17 cellular contexts compared by ENCODE assay signal in the genomic region with DNA sequence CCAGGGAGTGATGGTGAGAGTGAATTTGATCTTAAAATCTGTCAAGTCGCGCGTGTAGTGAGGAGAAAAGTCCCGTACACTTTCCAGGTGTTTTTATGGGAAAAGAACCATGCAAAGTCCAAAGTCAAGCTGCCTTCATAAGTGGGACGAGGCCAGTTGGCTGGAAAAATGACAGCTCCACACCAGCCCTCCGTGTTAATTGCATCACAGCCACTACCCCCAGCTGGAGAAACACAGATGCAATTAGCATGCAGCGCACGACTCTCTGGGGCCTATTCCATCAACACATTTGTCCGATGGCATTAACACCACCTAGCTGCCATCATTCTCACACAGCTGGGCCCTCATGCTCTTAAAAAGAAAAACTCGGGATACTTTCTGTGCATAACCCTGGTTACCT.
DNase-seq lines count a peak whose midpoint lies in the region; TF ChIP-seq lines count a peak whose summit lies in the region.
"Had no signal": no experiment of that assay in that cellular context is flagged by ENCODE, and none has a peak within 500 bp of the region (broad histone marks: within the 10 kb centered on the region; RNA-seq: fewer than 3 reads in every experiment).

No MANE protein-coding gene starts in this region.

- H3K4me1 Mint-ChIP-seq in glutamatergic neuron (ENCODE audit: low read depth, unreplicated experiment): peaks cover 47% of the 10 kb centered on the region
- H3K4me1 Mint-ChIP-seq: B cell; CD4-positive, CD25-positive, alpha-beta regulatory T cell; CD8-positive, alpha-beta memory T cell had no signal

- H3K27me3 Mint-ChIP-seq in glutamatergic neuron (ENCODE audit: unreplicated experiment): peaks cover 24% of the 10 kb centered on the region

- CTCF ChIA-PET in GM10248 (lab: Yijun Ruan, JAX) (interaction anchor here (1.1 to 1.8 kb wide), 2 partner anchors 14 to 27 kb away, joined by 5 read pairs; no protein-coding TSS in a partner anchor), RWPE1 (lab: Yijun Ruan, JAX) (no interaction called here)

- peaks cover 22% of the 10 kb centered on the region for H3K9me3 Mint-ChIP-seq in glutamatergic neuron (ENCODE audit: unreplicated experiment)
- H3K9me3 Mint-ChIP-seq: CD8-positive, alpha-beta memory T cell had no signal

- H3K27ac Mint-ChIP-seq in glutamatergic neuron (ENCODE audit: unreplicated experiment): peak overlapping the region; percentile 83
- H3K27ac Mint-ChIP-seq: B cell; CD4-positive, CD25-positive, alpha-beta regulatory T cell; CD8-positive, alpha-beta memory T cell; H9 had no signal

- H3K36me3 Mint-ChIP-seq in glutamatergic neuron (ENCODE audit: unreplicated experiment): peaks cover 12% of the 10 kb centered on the region
- H3K36me3 Mint-ChIP-seq: CD4-positive, CD25-positive, alpha-beta regulatory T cell; CD8-positive, alpha-beta memory T cell had no signal

- peak; percentile 37 for DNase-seq in NCI-H82 (lab: John Stamatoyannopoulos, UW)
- no peak for DNase-seq in NCI-H82 treated with DMSO at 0.1 percent for 48 hours (lab: John Stamatoyannopoulos, UW; ENCODE audit: unreplicated experiment)
- peak; percentile 36 for DNase-seq in NCI-H69 (lab: John Stamatoyannopoulos, UW)
- DNase-seq in glutamatergic neuron: peak; percentile 59
- DNase-seq in GM10248 (ENCODE audit: extremely low spot score): no peak
- no peak for DNase-seq in RWPE1 (ENCODE audit: low spot score)
- no peak for DNase-seq in AG08396 (ENCODE audit: low spot score)
- DNase-seq: 8988T; CD4-positive, CD25-positive, alpha-beta regulatory T cell; CD8-positive, alpha-beta memory T cell; COR-L47; DMS153; DMS79; GDM1; GOT3; H9 had no signal

- peak overlapping the region; percentile 72 for H3K4me3 Mint-ChIP-seq in glutamatergic neuron (ENCODE audit: unreplicated experiment)
- H3K4me3 Mint-ChIP-seq: B cell; CD4-positive, CD25-positive, alpha-beta regulatory T cell; CD8-positive, alpha-beta memory T cell; H9 had no signal

- POLR2A ChIA-PET in GM10248 (lab: Yijun Ruan, JAX): no interaction called here
- POLR2A ChIA-PET in RWPE1 (lab: Yijun Ruan, JAX; ENCODE audit: low non-redundant PET): no interaction called here

- TF ChIP-seq CTCF in glutamatergic neuron (IDR thresholded peaks at IDR 0.05; ENCODE audit: partially characterized antibody, unreplicated experiment): no peak
- TF ChIP-seq CTCF in GM10248 (IDR thresholded peaks at IDR 0.05; ENCODE audit: control extremely low read depth, extremely low read depth, low read depth, missing control alignments): no peak
- no peak for TF ChIP-seq CTCF in RWPE1 (conservative IDR thresholded peaks at IDR 0.05; ENCODE audit: low read depth)

- H3K27ac ChIP-seq in RWPE1: no peak overlapping the region

Comparison
In these comparisons a context has a peak if more than half of its experiments do, and no peak if none do; other contexts are left out.
1. DNase-seq: peak in NCI-H82 (single experiment), NCI-H69 (single experiment) and glutamatergic neuron (single experiment); none in NCI-H82 treated with DMSO at 0.1 percent for 48 hours (single experiment), GM10248 (single experiment), RWPE1 (single experiment) and AG08396 (single experiment).